28 cellular contexts compared by ENCODE assay signal in genomic region chr1:10019561-10019960, GRCh38.
"Had no signal": no experiment of that assay in that cellular context is flagged by ENCODE, and none has a peak within 500 bp of the region (broad histone marks: within the 10 kb centered on the region; RNA-seq: fewer than 3 reads in every experiment).

No MANE protein-coding gene starts in this region.

- H3K4me3 Mint-ChIP-seq: activated CD4-positive, alpha-beta T cell treated with anti-CD3 and anti-CD28 coated beads for 36 hours; activated CD4-positive, alpha-beta T cell treated with anti-CD3 and anti-CD28 coated beads, Interleukin-2, amount 10 ng/mL, durations not matched to agents 7 days and 5 days; activated CD8-positive, alpha-beta T cell treated with anti-CD3 and anti-CD28 coated beads, Interleukin-2, amount 10 ng/mL, durations not matched to agents 7 days and 5 days; activated naive CD4-positive, alpha-beta T cell treated with anti-CD3 and anti-CD28 coated beads, Interleukin-2, amount 50 U/mL, for 24 hours; activated naive CD8-positive, alpha-beta T cell treated with anti-CD3 and anti-CD28 coated beads, Interleukin-2, amount 10 ng/mL, durations not matched to agents 7 days and 5 days; activated T-cell treated with anti-CD3 and anti-CD28 coated beads, Interleukin-2, amount 50 U/mL, for 24 hours; brain; WTC11 had no signal

- H3K9me3 ChIP-seq: ascending aorta had no signal

- H3K27me3 ChIP-seq: ascending aorta had no signal

- H3K27ac ChIP-seq: ascending aorta had no signal

- ATAC-seq: activated CD4-positive, alpha-beta T cell treated with anti-CD3 and anti-CD28 coated beads for 36 hours; activated CD4-positive, CD25-positive, alpha-beta regulatory T cell treated with anti-CD3 and anti-CD28 coated beads, Interleukin-2, amount 50 U/mL, for 24 hours; activated CD8-positive, alpha-beta T cell treated with anti-CD3 and anti-CD28 coated beads, Interleukin-2, amount 10 ng/mL, durations not matched to agents 7 days and 5 days; WTC11 had no signal

- DNase-seq: activated CD4-positive, alpha-beta T cell treated with anti-CD3 and anti-CD28 coated beads for 36 hours; activated CD4-positive, alpha-beta T cell treated with anti-CD3 and anti-CD28 coated beads, Interleukin-2, amount 10 ng/mL, durations not matched to agents 7 days and 5 days; activated CD4-positive, alpha-beta T cell treated with anti-CD3 and anti-CD28 coated beads, Interleukin-2, amount 50 U/mL, for 48 hours; activated CD8-positive, alpha-beta T cell treated with anti-CD3 and anti-CD28 coated beads, Interleukin-2, amount 10 ng/mL, durations not matched to agents 7 days and 5 days; activated gamma-delta T cell; activated naive CD4-positive, alpha-beta T cell treated with Interleukin-2 at 50 U/mL for 16 hours; activated naive CD8-positive, alpha-beta T cell treated with anti-CD3 and anti-CD28 coated beads, Interleukin-2, amount 10 ng/mL, durations not matched to agents 7 days and 5 days; activated T-cell treated with anti-CD3 and anti-CD28 coated beads, Interleukin-2, amount 50 U/mL, for 24 hours; amygdala; caudate nucleus; Karpas-422; KBM-7; NCI-H1048; NCI-H1105 treated with DMSO at 0.1 percent for 48 hours; NCI-H1436; NCI-H1694; NCI-H2029; NCI-H510A; NCI-H526; NCI-H748 treated with DMSO at 0.1 percent for 48 hours; OCI-M1; Right ventricle myocardium superior had no signal

- H3K4me3 ChIP-seq: ascending aorta had no signal

- H3K36me3 ChIP-seq: ascending aorta had no signal

- H3K9me3 Mint-ChIP-seq: activated CD4-positive, alpha-beta T cell treated with anti-CD3 and anti-CD28 coated beads, Interleukin-2, amount 10 ng/mL, durations not matched to agents 7 days and 5 days; activated naive CD4-positive, alpha-beta T cell treated with anti-CD3 and anti-CD28 coated beads, Interleukin-2, amount 50 U/mL, for 24 hours; activated naive CD8-positive, alpha-beta T cell treated with anti-CD3 and anti-CD28 coated beads, Interleukin-2, amount 10 ng/mL, durations not matched to agents 7 days and 5 days; activated T-cell treated with anti-CD3 and anti-CD28 coated beads, Interleukin-2, amount 50 U/mL, for 24 hours; activated T-helper 2 cell treated with anti-CD3 and anti-CD28 coated beads, Interferon-gamma antibody, Interleukin-2, Interleukin-4, amounts not matched to agents 10 μg/mL and 5 μg/mL and 100 μg/mL, durations not matched to agents 14 hours and 24 hours and 36 hours; WTC11 had no signal

- H3K27ac Mint-ChIP-seq: activated CD4-positive, alpha-beta T cell treated with anti-CD3 and anti-CD28 coated beads for 36 hours; activated CD4-positive, alpha-beta T cell treated with anti-CD3 and anti-CD28 coated beads, Interleukin-2, amount 10 ng/mL, durations not matched to agents 7 days and 5 days; activated CD8-positive, alpha-beta T cell treated with anti-CD3 and anti-CD28 coated beads, Interleukin-2, amount 10 ng/mL, durations not matched to agents 7 days and 5 days; activated naive CD4-positive, alpha-beta T cell treated with anti-CD3 and anti-CD28 coated beads, Interleukin-2, amount 50 U/mL, for 24 hours; activated naive CD8-positive, alpha-beta T cell treated with anti-CD3 and anti-CD28 coated beads, Interleukin-2, amount 10 ng/mL, durations not matched to agents 7 days and 5 days; activated T-cell treated with anti-CD3 and anti-CD28 coated beads, Interleukin-2, amount 50 U/mL, for 24 hours; activated T-helper 2 cell treated with anti-CD3 and anti-CD28 coated beads, Interferon-gamma antibody, Interleukin-2, Interleukin-4, amounts not matched to agents 10 μg/mL and 5 μg/mL and 100 μg/mL, durations not matched to agents 14 hours and 24 hours and 36 hours; brain; WTC11 had no signal

- H3K4me1 Mint-ChIP-seq: activated CD4-positive, alpha-beta T cell treated with anti-CD3 and anti-CD28 coated beads for 36 hours; activated naive CD4-positive, alpha-beta T cell treated with anti-CD3 and anti-CD28 coated beads, Interleukin-2, amount 50 U/mL, for 24 hours; WTC11 had no signal

- H3K36me3 Mint-ChIP-seq: activated naive CD4-positive, alpha-beta T cell treated with anti-CD3 and anti-CD28 coated beads, Interleukin-2, amount 50 U/mL, for 24 hours; activated naive CD8-positive, alpha-beta T cell treated with anti-CD3 and anti-CD28 coated beads, Interleukin-2, amount 10 ng/mL, durations not matched to agents 7 days and 5 days; brain; WTC11 had no signal
